26 cellular contexts compared by ENCODE assay signal in genomic region chrX:96568088-96568487, GRCh38.
DNase-seq lines count a peak whose midpoint lies in the region; ATAC-seq and TF ChIP-seq lines count a peak whose summit lies in the region.
"Had no signal": no experiment of that assay in that cellular context is flagged by ENCODE, and none has a peak within 500 bp of the region (broad histone marks: within the 10 kb centered on the region; RNA-seq: fewer than 3 reads in every experiment).

No MANE protein-coding gene starts in this region.

- ATAC-seq in WTC11: no peak
- ATAC-seq: CD8-positive, alpha-beta T cell; GM12878; T-cell had no signal

- H3K27me3 ChIP-seq in HL-60 (ENCODE audit: insufficient read depth, poor library complexity, severe bottlenecking): no peaks in the 10 kb centered on the region

- H3K27ac Mint-ChIP-seq in WTC11: no peak overlapping the region
- H3K27ac Mint-ChIP-seq: B cell; CD8-positive, alpha-beta T cell; HFFc6; T-cell had no signal

- TF ChIP-seq CTCF in HL-60 (IDR thresholded peaks at IDR 0.05; ENCODE audit: insufficient read depth, low read length) (no peak), WTC11 (IDR thresholded peaks at IDR 0.05) (no peak)

- CTCF ChIA-PET in WTC11 (lab: Charles Lee): no interaction called here

- H3K27ac ChIP-seq in HL-60 (replicated peaks): peak overlapping the region; percentile 25
- H3K27ac ChIP-seq: C4-2B had no signal

- H3K9me3 Mint-ChIP-seq in WTC11: 0 out of 2 replicates have a peak, but pooled peaks cover 5% of the 10 kb centered on the region
- H3K9me3 Mint-ChIP-seq: HFFc6 had no signal

- H3K36me3 Mint-ChIP-seq in WTC11: no peaks in the 10 kb centered on the region
- H3K36me3 Mint-ChIP-seq: CD8-positive, alpha-beta T cell; T-cell had no signal

- no peaks in the 10 kb centered on the region for H3K27me3 Mint-ChIP-seq in WTC11 (ENCODE audit: low read depth)
- H3K27me3 Mint-ChIP-seq: B cell had no signal

- H3K4me3 ChIP-seq in HL-60 (replicated peaks; ENCODE audit: insufficient read depth, low read length): no peak overlapping the region
- H3K4me3 ChIP-seq: GM12878, HAP-1 had no signal

- POLR2A ChIA-PET in WTC11 (lab: Charles Lee): no interaction called here

- H3K4me3 Mint-ChIP-seq in WTC11: no peak overlapping the region
- H3K4me3 Mint-ChIP-seq: B cell; CD8-positive, alpha-beta T cell; HFFc6; T-cell had no signal

- H3K4me1 Mint-ChIP-seq in WTC11: 0 out of 2 replicates have a peak, but pooled peaks cover 3% of the 10 kb centered on the region
- H3K4me1 Mint-ChIP-seq: B cell, T-cell had no signal

- peak; percentile 14 to 53 for DNase-seq in HL-60 (ENCODE audit: low read depth in 1 of 2, low spot score in 1 of 2)
- DNase-seq in Kasumi-1 (lab: John Stamatoyannopoulos, UW): peak; percentile 43 to 52
- DNase-seq in NCI-H524 treated with DMSO at 0.1 percent for 48 hours (lab: John Stamatoyannopoulos, UW): peak; percentile 1
- DNase-seq in fibroblast of gingiva (ENCODE audit: low read depth): peak; percentile 20
- no peak for DNase-seq in COR-L47 (lab: John Stamatoyannopoulos, UW)
- no peak for DNase-seq in hepatic stellate cell (ENCODE audit: low spot score)
- DNase-seq in WTC11 (ENCODE audit: low spot score): no peak
- DNase-seq: CD8-positive, alpha-beta T cell; DMS 273 treated with DMSO at 0.1 percent for 48 hours; DMS79; EL; GDM1; GOT3; HFFc6; KG1; MM.1S; NCI-H2029 treated with DMSO at 0.1 percent for 48 hours; NCI-H226; NCI-H510A treated with DMSO at 0.1 percent for 48 hours; NCI-H748 treated with DMSO at 0.1 percent for 48 hours; SK-N-SH; T-cell had no signal

TF ChIP-seq in WTC11, 78 proteins besides CTCF, POLR2A, EP300 and RAD21:
- TF ChIP-seq EMX1 (CRISPR knock-in tag; IDR thresholded peaks at IDR 0.05): no peak
TF ChIP-seq in WTC11: peak in this region for 0.

Comparison
In these comparisons a context has a peak if more than half of its experiments do, and no peak if none do; other contexts are left out.
1. DNase-seq: peak in HL-60 (2 of 2), Kasumi-1 (2 of 2), NCI-H524 treated with DMSO at 0.1 percent for 48 hours (single experiment) and fibroblast of gingiva (single experiment); none in COR-L47 (single experiment), hepatic stellate cell (single experiment) and WTC11 (single experiment).